8 cellular contexts compared by ENCODE assay signal in genomic region chr1:169161512-169162194, GRCh38. TPM values are rescaled to one million over a fixed set of nuclear protein-coding genes. Genes with fewer than 3 reads are reported as not detected.
DNase-seq lines count a peak whose midpoint lies in the region; ATAC-seq, FAIRE-seq and TF ChIP-seq lines count a peak whose summit lies in the region.

No MANE protein-coding gene starts in this region.

- no peak for FAIRE-seq in pancreas (lab: Jason Lieb, UNC)

- H3K4me1 ChIP-seq in pancreas: peaks cover 0 to 4% (median 0%) of the 10 kb centered on the region in 3 donors

- intact Hi-C loops in left colon (cut with DNase I, micrococcal nuclease): no loop called here
- intact Hi-C loops in pancreas (cut with DNase I): no loop called here

- TF ChIP-seq CTCF in pancreas (IDR thresholded peaks at IDR 0.05): no peak

- no peak for DNase-seq in left colon
- no peak for DNase-seq in DMS153 treated with DMSO at 0.1 percent for 48 hours (lab: John Stamatoyannopoulos, UW; ENCODE audit: unreplicated experiment)
- no peak for DNase-seq in pancreas
- no peak for DNase-seq in C1 segment of cervical spinal cord (lab: John Stamatoyannopoulos, UW)
- no peak for DNase-seq in NCI-H1105 treated with DMSO at 0.1 percent for 48 hours (lab: John Stamatoyannopoulos, UW)

- 88 to 91% methylated on average over 4 of the region's 4 CpGs for WGBS in pancreas, 2 donors

- no peaks in the 10 kb centered on the region for H3K9me3 ChIP-seq in pancreas

- no peaks in the 10 kb centered on the region for H3K27me3 ChIP-seq in pancreas

- H3K4me3 ChIP-seq in pancreas: no peak overlapping the region

- no peaks in the 10 kb centered on the region for H3K36me3 ChIP-seq in pancreas

- ATAC-seq in GM18520 (IDR thresholded peaks at IDR 0.05; ENCODE audit: unreplicated experiment) (peak; percentile 40), GM21737 (IDR thresholded peaks at IDR 0.05; ENCODE audit: unreplicated experiment) (peak; percentile 63), HG03571 (IDR thresholded peaks at IDR 0.05; ENCODE audit: unreplicated experiment) (peak; percentile 85), left colon (peak; percentile 80), pancreas (no peak)

- no peak overlapping the region for H3K27ac ChIP-seq in pancreas

RNA-seq across cellular contexts. Expression of gene ATP1B1, which starts 55.2 kb away (rescaled TPM):
- 100 to 1,000 TPM; 697 to 795 TPM for total RNA-seq in left colon
- 100 to 1,000 TPM in 5 of 6 donors, 10 to 100 TPM in 1; 95.0 to 213 (median 192) TPM for total RNA-seq in pancreas
- 100 to 1,000 TPM in 1 of 2 donors, 10 to 100 TPM in 1; 93.4 to 141 TPM for polyA plus RNA-seq in pancreas

Comparison
In these comparisons a context has a peak if more than half of its experiments do, and no peak if none do; other contexts are left out.
1. ATAC-seq: peak in GM18520 (single experiment), GM21737 (single experiment), HG03571 (single experiment) and left colon (single experiment); none in pancreas (0 of 4).